Comparison of ENCODE assay signal across 9 cellular contexts in genomic region chr15:66251790-66252355, GRCh38. TPM values are rescaled to one million over a fixed set of nuclear protein-coding genes. Genes with fewer than 3 reads are reported as not detected.
A peak's percentile ranks its signal among the peaks of the same experiment; 100 is the strongest.
DNase-seq lines count a peak whose midpoint lies in the region; ATAC-seq and TF ChIP-seq lines count a peak whose summit lies in the region.
"Had no signal": no experiment of that assay in that cellular context is flagged by ENCODE, and none has a peak within 500 bp of the region (broad histone marks: within the 10 kb centered on the region; RNA-seq: fewer than 3 reads in every experiment).

No MANE protein-coding gene starts in this region.

- ATAC-seq in HG03378 (IDR thresholded peaks at IDR 0.05; ENCODE audit: unreplicated experiment) (no peak), GM19397 (IDR thresholded peaks at IDR 0.05; ENCODE audit: unreplicated experiment) (no peak)

- TF ChIP-seq CTCF in OCI-LY1 (IDR thresholded peaks at IDR 0.05; ENCODE audit: low read length) (no peak), fibroblast of the aortic adventitia (IDR thresholded peaks at IDR 0.05; ENCODE audit: insufficient read depth, low read length) (no peak)

- H3K27ac ChIP-seq in OCI-LY1 (ENCODE audit: low read depth, low read length, poor library complexity, severe bottlenecking), result no peak overlapping the region
- H3K27ac ChIP-seq in skin epidermis, result no peak overlapping the region

- H3K79me2 ChIP-seq in OCI-LY1 (ENCODE audit: insufficient read depth, low read length), result no peaks in the 10 kb centered on the region

- H3F3A ChIP-seq in OCI-LY1 (ENCODE audit: insufficient read depth, low read length), result no peaks in the 10 kb centered on the region; the same call in 1 of the 2 replicates

- DNase-seq in NCI-H748 (lab: John Stamatoyannopoulos, UW; ENCODE audit: unreplicated experiment) (peak; percentile 51), NCI-H748 treated with DMSO at 0.1 percent for 48 hours (lab: John Stamatoyannopoulos, UW) (no peak), fibroblast of the aortic adventitia (ENCODE audit: low read depth) (no peak), HUDEP-2 (lab: John Stamatoyannopoulos, UW; ENCODE audit: unreplicated experiment in 76 of 76) (no peak)
- DNase-seq: foreskin melanocyte had no signal

- H3K4me3 ChIP-seq in OCI-LY1 (ENCODE audit: low read depth, low read length, poor library complexity, severe bottlenecking) (no peak overlapping the region), fibroblast of the aortic adventitia (ENCODE audit: low read depth, low read length) (peak overlapping the region; percentile 55), skin epidermis (peak overlapping the region; percentile 17 to 48 (median 24))

- no peak overlapping the region for H3K9ac ChIP-seq in OCI-LY1 (ENCODE audit: low read length)

- no peaks in the 10 kb centered on the region for H3K36me3 ChIP-seq in OCI-LY1 (ENCODE audit: insufficient read depth, low read length)

- H3K9me2 ChIP-seq in OCI-LY1 (ENCODE audit: low read depth, low read length), result no peaks in the 10 kb centered on the region

- H2AFZ ChIP-seq in OCI-LY1 (ENCODE audit: low read length), result no peak overlapping the region

- H3K4me2 ChIP-seq in OCI-LY1 (ENCODE audit: low read length), result peak overlapping the region; percentile 86; the same call in 1 of the 2 replicates

- no peaks in the 10 kb centered on the region for H3K9me3 ChIP-seq in OCI-LY1 (ENCODE audit: low read length)

- H3K27me3 ChIP-seq in OCI-LY1 (ENCODE audit: insufficient read depth, low read length), result peaks cover 18% of the 10 kb centered on the region; the same call in 1 of the 2 replicates

- peaks cover 13% of the 10 kb centered on the region for H3K4me1 ChIP-seq in OCI-LY1 (ENCODE audit: insufficient read depth, low read length, severe bottlenecking)

- no peaks in the 10 kb centered on the region for H4K20me1 ChIP-seq in OCI-LY1 (ENCODE audit: insufficient read depth, low read length)

RNA-seq across cellular contexts. Expression of gene MEGF11, which starts 1.7 kb away (rescaled TPM):
- total RNA-seq in fibroblast of the aortic adventitia (ENCODE audit: low replicate concordance), result 0.36 TPM in 1 of 2 replicates, not detected in the other

RNA-seq across cellular contexts. Expression of gene DIS3L, which starts 41.5 kb away (rescaled TPM):
- total RNA-seq in fibroblast of the aortic adventitia (ENCODE audit: low replicate concordance), result 25.6 and 41.8 TPM in 2 replicates
